ENCODE assay signal across 20 cellular contexts in the genomic region with DNA sequence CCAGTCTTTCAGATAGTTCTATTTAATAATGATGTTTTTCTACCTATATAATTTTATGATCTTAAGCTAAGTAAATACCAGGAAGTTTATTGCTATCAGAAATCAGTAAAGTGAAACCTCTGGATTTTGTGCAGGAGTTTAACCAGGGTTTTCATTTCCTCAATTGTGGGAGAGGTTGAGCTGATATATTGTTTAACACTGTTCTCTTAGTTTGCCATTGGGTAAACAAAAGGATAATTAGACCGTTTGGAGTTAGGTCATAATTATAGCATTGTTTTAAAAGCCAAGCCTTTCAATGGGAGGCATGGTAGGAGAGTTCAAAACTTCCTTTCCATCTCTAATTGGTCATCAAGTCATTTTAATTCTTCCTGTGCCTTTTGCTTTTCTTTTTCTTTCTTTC.
"Had no signal": no experiment of that assay in that cellular context is flagged by ENCODE, and none has a peak within 500 bp of the region (broad histone marks: within the 10 kb centered on the region; RNA-seq: fewer than 3 reads in every experiment).

No MANE protein-coding gene starts in this region.

- H3K27me3 Mint-ChIP-seq: activated CD4-positive, alpha-beta T cell treated with anti-CD3 and anti-CD28 coated beads, Interleukin-2, amount 10 ng/mL, durations not matched to agents 7 days and 5 days; activated T-cell treated with anti-CD3 and anti-CD28 coated beads, Interleukin-2, amount 50 U/mL, for 24 hours had no signal

- H3K4me3 ChIP-seq: esophagus squamous epithelium, left lung, tibial artery had no signal

- H3K9me3 Mint-ChIP-seq: activated CD4-positive, alpha-beta T cell treated with anti-CD3 and anti-CD28 coated beads, Interleukin-2, amount 10 ng/mL, durations not matched to agents 7 days and 5 days; activated T-cell treated with anti-CD3 and anti-CD28 coated beads, Interleukin-2, amount 50 U/mL, for 24 hours; mesothelial cell of epicardium; nephron had no signal

- H3K9me3 ChIP-seq: esophagus squamous epithelium, left lung, tibial artery had no signal

- H3K27me3 ChIP-seq: brain microvascular endothelial cell, esophagus squamous epithelium, left lung, tibial artery had no signal

- H3K4me3 Mint-ChIP-seq: activated CD4-positive, alpha-beta T cell treated with anti-CD3 and anti-CD28 coated beads, Interleukin-2, amount 10 ng/mL, durations not matched to agents 7 days and 5 days; activated CD8-positive, alpha-beta T cell treated with anti-CD3 and anti-CD28 coated beads, Interleukin-2, amount 10 ng/mL, durations not matched to agents 7 days and 5 days; activated T-cell treated with anti-CD3 and anti-CD28 coated beads, Interleukin-2, amount 50 U/mL, for 24 hours; mesothelial cell of epicardium; nephron had no signal

- DNase-seq: activated CD4-positive, alpha-beta T cell treated with anti-CD3 and anti-CD28 coated beads, Interleukin-2, amount 10 ng/mL, durations not matched to agents 7 days and 5 days; activated CD8-positive, alpha-beta T cell treated with anti-CD3 and anti-CD28 coated beads, Interleukin-2, amount 10 ng/mL, durations not matched to agents 7 days and 5 days; activated effector memory CD4-positive, alpha-beta T cell treated with Interleukin-2 at 50 U/mL for 16 hours; activated naive CD4-positive, alpha-beta T cell treated with anti-CD3 and anti-CD28 coated beads, Interleukin-2, amount 50 U/mL, for 16 hours; activated T-cell treated with anti-CD3 and anti-CD28 coated beads, Interleukin-2, amount 50 U/mL, for 24 hours; aorta; brain microvascular endothelial cell; effector CD8-positive, alpha-beta T cell; esophagus squamous epithelium; hippocampal formation; left lung; stimulated activated CD4-positive, alpha-beta T cell treated with anti-CD3 and anti-CD28 coated beads, Interleukin-12 subunit alpha, Interleukin-12 subunit beta, amount 100 ng/mL, for 4 hours; stimulated activated CD4-positive, alpha-beta T cell treated with anti-CD3 and anti-CD28 coated beads, Interleukin-1b, Interleukin-23, amount 100 ng/mL, for 48 hours; stimulated activated naive CD4-positive, alpha-beta T cell treated with Interleukin-2 at 50 U/mL for 16 hours; T1000; tibial artery had no signal

- H3K4me1 Mint-ChIP-seq: activated CD4-positive, alpha-beta T cell treated with anti-CD3 and anti-CD28 coated beads, Interleukin-2, amount 10 ng/mL, durations not matched to agents 7 days and 5 days; nephron had no signal

- H3K27ac ChIP-seq: brain microvascular endothelial cell, esophagus squamous epithelium, left lung, tibial artery had no signal

- H3K4me1 ChIP-seq: esophagus squamous epithelium, left lung, tibial artery had no signal

- H3K27ac Mint-ChIP-seq: activated CD4-positive, alpha-beta T cell treated with anti-CD3 and anti-CD28 coated beads, Interleukin-2, amount 10 ng/mL, durations not matched to agents 7 days and 5 days; activated CD8-positive, alpha-beta T cell treated with anti-CD3 and anti-CD28 coated beads, Interleukin-2, amount 10 ng/mL, durations not matched to agents 7 days and 5 days; activated T-cell treated with anti-CD3 and anti-CD28 coated beads, Interleukin-2, amount 50 U/mL, for 24 hours; mesothelial cell of epicardium; nephron had no signal

- FAIRE-seq: keratinocyte, urothelium cell line had no signal
